ENCODE assay signal across 9 cellular contexts in genomic region chr19:778910-779653, GRCh38. TPM values are rescaled to one million over a fixed set of nuclear protein-coding genes. Genes with fewer than 3 reads are reported as not detected.
DNase-seq lines count a peak whose midpoint lies in the region; ATAC-seq and TF ChIP-seq lines count a peak whose summit lies in the region.
"Had no signal": no experiment of that assay in that cellular context is flagged by ENCODE, and none has a peak within 500 bp of the region (broad histone marks: within the 10 kb centered on the region; RNA-seq: fewer than 3 reads in every experiment).

No MANE protein-coding gene starts in this region.

- DNase-seq in GM04504 (ENCODE audit: low read depth) (peak; percentile 94), T1000 (lab: John Stamatoyannopoulos, UW) (peak; percentile 92), retinal pigment epithelial cell (ENCODE audit: low read depth) (peak; percentile 72), NOMO-1 treated with DMSO at 0.1 percent for 48 hours (lab: John Stamatoyannopoulos, UW; ENCODE audit: unreplicated experiment) (no peak), NCI-H1105 (lab: John Stamatoyannopoulos, UW) (no peak)
- DNase-seq: stimulated activated naive CD4-positive, alpha-beta T cell treated with Interleukin-2 at 50 U/mL for 16 hours had no signal

- TF ChIP-seq EP300 in gastroesophageal sphincter (IDR thresholded peaks at IDR 0.05), result no peak

- H3K9me3 ChIP-seq in gastroesophageal sphincter, result no peaks in the 10 kb centered on the region

- H3K4me3 ChIP-seq in gastroesophageal sphincter (no peak overlapping the region), retinal pigment epithelial cell (ENCODE audit: low read length) (no peak overlapping the region)

- ATAC-seq in gastroesophageal sphincter (peak; percentile 79), GM18868 (IDR thresholded peaks at IDR 0.05; ENCODE audit: unreplicated experiment) (no peak), HG03045 (IDR thresholded peaks at IDR 0.05; ENCODE audit: unreplicated experiment) (no peak)

- no peaks in the 10 kb centered on the region for H3K36me3 ChIP-seq in gastroesophageal sphincter

- H3K27me3 ChIP-seq in gastroesophageal sphincter, result peaks cover 28% of the 10 kb centered on the region

- peaks cover 0 to 15% (median 4%) of the 10 kb centered on the region in 3 donors for H3K4me1 ChIP-seq in gastroesophageal sphincter

- TF ChIP-seq CTCF in gastroesophageal sphincter (IDR thresholded peaks at IDR 0.05) (no peak), retinal pigment epithelial cell (conservative IDR thresholded peaks at IDR 0.05; ENCODE audit: low read depth, low read length) (no peak)

- peak overlapping the region in 3 of 4 donors; percentile 40 to 64 (median 53) for H3K27ac ChIP-seq in gastroesophageal sphincter

- no peak for TF ChIP-seq POLR2A in gastroesophageal sphincter (IDR thresholded peaks at IDR 0.05)

- WGBS in gastroesophageal sphincter (ENCODE audit: low coverage in 1 of 2), 2 donors, result 56 to 57% methylated on average over 13 to 21 of the region's 36 CpGs

RNA-seq across cellular contexts. Expression of gene PTBP1, which starts 18.2 kb away (rescaled TPM):
- 10 to 100 TPM; 68.6 to 95.6 (median 79.3) TPM for total RNA-seq in gastroesophageal sphincter

RNA-seq across cellular contexts. Expression of gene MISP, which starts 28.2 kb away (rescaled TPM):
- under 1 TPM in 1 of 4 donors, not detected in 3; 0.52 TPM for total RNA-seq in gastroesophageal sphincter

RNA-seq across cellular contexts. Expression of gene PLPPR3, which starts 42.7 kb away (rescaled TPM):
- not detected for total RNA-seq in gastroesophageal sphincter

RNA-seq across cellular contexts. Expression of gene AZU1, which starts 48.6 kb away (rescaled TPM):
- under 1 TPM in 1 of 4 donors, not detected in 3; 0.40 TPM for total RNA-seq in gastroesophageal sphincter

Comparison
In these comparisons a context has a peak if more than half of its experiments do, and no peak if none do; other contexts are left out.
1. DNase-seq: peak in GM04504 (single experiment), T1000 (single experiment) and retinal pigment epithelial cell (single experiment); none in NOMO-1 treated with DMSO at 0.1 percent for 48 hours (single experiment) and NCI-H1105 (single experiment).